In genomic region chr17:31320231-31320630, GRCh38 we compare ENCODE assay signal across 15 cellular contexts. TPM values are rescaled to one million over a fixed set of nuclear protein-coding genes. Genes with fewer than 3 reads are reported as not detected.
DNase-seq lines count a peak whose midpoint lies in the region; ATAC-seq and TF ChIP-seq lines count a peak whose summit lies in the region.
"Had no signal": no experiment of that assay in that cellular context is flagged by ENCODE, and none has a peak within 500 bp of the region (broad histone marks: within the 10 kb centered on the region; RNA-seq: fewer than 3 reads in every experiment).

No MANE protein-coding gene starts in this region.

- no peaks in the 10 kb centered on the region for H3K9me3 ChIP-seq in transverse colon
- H3K9me3 ChIP-seq: mucosa of descending colon had no signal

- peak overlapping the region; percentile 76 for H3K4me3 Mint-ChIP-seq in activated naive CD4-positive, alpha-beta T cell treated with anti-CD3 and anti-CD28 coated beads for 36 hours
- peak overlapping the region; percentile 84 for H3K4me3 Mint-ChIP-seq in activated B cell treated with CpG ODN at 0.5 μM for 24 hours
- peak overlapping the region; percentile 80 to 93 (median 85) for H3K4me3 Mint-ChIP-seq in immature natural killer cell

- TF ChIP-seq EP300 in transverse colon (IDR thresholded peaks at IDR 0.05; ENCODE audit: low read depth): no peak

- 51% methylated on average over 2 of the region's 2 CpGs for WGBS in transverse colon (ENCODE audit: low coverage in 1 of 2), 2 donors

- H3K36me3 Mint-ChIP-seq in activated naive CD4-positive, alpha-beta T cell treated with anti-CD3 and anti-CD28 coated beads for 36 hours (ENCODE audit: low read depth): peaks cover 11% of the 10 kb centered on the region
- H3K36me3 Mint-ChIP-seq in activated B cell treated with CpG ODN at 0.5 μM for 24 hours (ENCODE audit: low read depth) (peaks cover 25% of the 10 kb centered on the region), immature natural killer cell (peaks cover 4% of the 10 kb centered on the region in 3 donors)

- no peak for DNase-seq in activated naive CD4-positive, alpha-beta T cell treated with anti-CD3 and anti-CD28 coated beads for 36 hours
- DNase-seq in activated naive CD4-positive, alpha-beta T cell treated with Interleukin-2 at 50 U/mL for 16 hours: no peak
- DNase-seq in activated B cell treated with CpG ODN at 0.5 μM for 24 hours (no peak), immature natural killer cell (no peak), transverse colon (no peak), NCI-H2171 treated with DMSO at 0.1 percent for 48 hours (lab: John Stamatoyannopoulos, UW) (no peak), SW 1271 (lab: John Stamatoyannopoulos, UW) (no peak), NCI-H187 treated with DMSO at 0.1 percent for 48 hours (lab: John Stamatoyannopoulos, UW) (no peak)
- DNase-seq: activated CD4-positive, alpha-beta T cell treated with anti-CD3 and anti-CD28 coated beads, Interleukin-2, amount 50 U/mL, for 4 hours; glutamatergic neuron; mucosa of descending colon; NCI-H1417 treated with DMSO at 0.1 percent for 48 hours; stimulated activated CD4-positive, alpha-beta T cell treated with anti-CD3 and anti-CD28 coated beads, Interleukin-2, amount 100 ng/mL, for 24 hours had no signal

- peak overlapping the region in 2 of 4 donors; percentile 9 to 30 for H3K4me3 ChIP-seq in transverse colon
- H3K4me3 ChIP-seq: mucosa of descending colon had no signal

- H3K27ac ChIP-seq in transverse colon: peak overlapping the region; percentile 47 to 78 (median 71)

- peaks cover 0 to 11% (median 0%) of the 10 kb centered on the region in 4 donors for H3K4me1 ChIP-seq in transverse colon

- peaks cover 37% of the 10 kb centered on the region for H3K4me1 Mint-ChIP-seq in activated naive CD4-positive, alpha-beta T cell treated with anti-CD3 and anti-CD28 coated beads for 36 hours (ENCODE audit: low read depth)
- peaks cover 52% of the 10 kb centered on the region for H3K4me1 Mint-ChIP-seq in activated B cell treated with CpG ODN at 0.5 μM for 24 hours
- H3K4me1 Mint-ChIP-seq in immature natural killer cell: peaks cover 50 to 66% of the 10 kb centered on the region in 2 donors

- no peaks in the 10 kb centered on the region for H3K27me3 Mint-ChIP-seq in activated naive CD4-positive, alpha-beta T cell treated with anti-CD3 and anti-CD28 coated beads for 36 hours (ENCODE audit: low read depth)
- H3K27me3 Mint-ChIP-seq in activated B cell treated with CpG ODN at 0.5 μM for 24 hours (no peaks in the 10 kb centered on the region), immature natural killer cell (ENCODE audit: low read depth in 3 of 3) (peaks cover 8 to 9% (median 9%) of the 10 kb centered on the region in 3 donors)

- H3K27ac Mint-ChIP-seq in activated naive CD4-positive, alpha-beta T cell treated with anti-CD3 and anti-CD28 coated beads for 36 hours: peak overlapping the region; percentile 96
- peak overlapping the region; percentile 96 for H3K27ac Mint-ChIP-seq in activated B cell treated with CpG ODN at 0.5 μM for 24 hours
- peak overlapping the region; percentile 93 to 98 (median 98) for H3K27ac Mint-ChIP-seq in immature natural killer cell

- TF ChIP-seq CTCF in activated B cell treated with CpG ODN at 0.5 μM for 24 hours (IDR thresholded peaks at IDR 0.05) (no peak), transverse colon (IDR thresholded peaks at IDR 0.05) (no peak)

- POLR2A ChIA-PET in activated B cell treated with CpG ODN at 0.5 μM for 24 hours (lab: Charles Lee): interaction anchor here (0.6 to 7.5 kb wide), 9 partner anchors 13 to 1231 kb away, joined by 3 to 247 read pairs (median 3); no protein-coding TSS in a partner anchor

- CTCF ChIA-PET in activated naive CD4-positive, alpha-beta T cell treated with anti-CD3 and anti-CD28 coated beads for 36 hours (lab: Charles Lee): interaction anchor here (0.6 to 1.2 kb wide), 5 partner anchors 10 to 104 kb away, joined by 3 to 8 read pairs (median 4); no protein-coding TSS in a partner anchor
- CTCF ChIA-PET in activated B cell treated with CpG ODN at 0.5 μM for 24 hours (lab: Charles Lee): interaction anchor here (0.8 to 2.3 kb wide), 4 partner anchors 53 to 117 kb away, joined by 3 to 10 read pairs (median 4); no protein-coding TSS in a partner anchor

- no peaks in the 10 kb centered on the region for H3K9me3 Mint-ChIP-seq in activated naive CD4-positive, alpha-beta T cell treated with anti-CD3 and anti-CD28 coated beads for 36 hours
- H3K9me3 Mint-ChIP-seq in activated B cell treated with CpG ODN at 0.5 μM for 24 hours (no peaks in the 10 kb centered on the region), immature natural killer cell (no peaks in the 10 kb centered on the region)

- peaks cover 0 to under 1% (median 0%) of the 10 kb centered on the region in 4 donors for H3K36me3 ChIP-seq in transverse colon

- intact Hi-C loops in activated naive CD4-positive, alpha-beta T cell treated with anti-CD3 and anti-CD28 coated beads for 36 hours (cut with micrococcal nuclease): loop anchor here (2.0 to 10.0 kb wide), 5 partner anchors 53 to 1205 kb away; partner anchors contain the start of genes NF1 and NSRP1
- intact Hi-C loops in activated B cell treated with CpG ODN at 0.5 μM for 24 hours (cut with micrococcal nuclease): loop anchor here (10.0 kb wide), 1 partner anchor 55 kb away; no protein-coding TSS in a partner anchor
- intact Hi-C loops in transverse colon (cut with DNase I; ENCODE audit: low total_unique reads): no loop called here

- H3K27me3 ChIP-seq in transverse colon: no peaks in the 10 kb centered on the region

- in situ Hi-C loops in transverse colon (cut with MboI; ENCODE audit: low pct_ligation_motif_present in 1 of 4, low pct_unique_long_range_greater_than_20kb in 1 of 4, low sequenced_read_pairs in 3 of 4): no loop called here

- TF ChIP-seq POLR2A in transverse colon (IDR thresholded peaks at IDR 0.05): no peak

- ATAC-seq in activated B cell treated with CpG ODN at 0.5 μM for 24 hours (ENCODE audit: low read depth): no peak

RNA-seq across cellular contexts. Expression of gene EVI2A, which starts 1.2 kb away (rescaled TPM):
- total RNA-seq in activated naive CD4-positive, alpha-beta T cell treated with anti-CD3 and anti-CD28 coated beads for 36 hours: 10 to 100 TPM; 22.0 to 22.5 TPM
- total RNA-seq in activated B cell treated with CpG ODN at 0.5 μM for 24 hours (46.6 and 52.5 TPM in 2 replicates), transverse colon (1 to 10 TPM in 3 of 4 donors, not detected in 1; 3.7 to 9.4 (median 7.5) TPM)
- 10 to 100 TPM; 38.2 to 57.0 (median 45.0) TPM for polyA plus RNA-seq in immature natural killer cell

RNA-seq across cellular contexts. Expression of gene EVI2B, which starts 6.4 kb away (rescaled TPM):
- 10 to 100 TPM in 1 of 2 experiments, 1 to 10 TPM in 1; 9.9 to 11.4 TPM for total RNA-seq in activated naive CD4-positive, alpha-beta T cell treated with anti-CD3 and anti-CD28 coated beads for 36 hours
- 104 and 111 TPM in 2 replicates for total RNA-seq in activated B cell treated with CpG ODN at 0.5 μM for 24 hours
- polyA plus RNA-seq in immature natural killer cell: 10 to 100 TPM; 43.4 to 78.4 (median 66.4) TPM
- total RNA-seq in transverse colon: 10 to 100 TPM in 1 of 4 donors, 1 to 10 TPM in 3; 1.4 to 21.0 (median 5.6) TPM

RNA-seq across cellular contexts. Expression of gene OMG, which starts 23.2 kb away (rescaled TPM):
- total RNA-seq in activated naive CD4-positive, alpha-beta T cell treated with anti-CD3 and anti-CD28 coated beads for 36 hours: under 1 TPM in 1 of 2 experiments, not detected in 1; 0.10 TPM
- total RNA-seq in activated B cell treated with CpG ODN at 0.5 μM for 24 hours (0.16 and 0.17 TPM in 2 replicates), transverse colon (not detected)
- polyA plus RNA-seq in immature natural killer cell: under 1 TPM in 2 of 3 donors, not detected in 1; 0.28 to 0.40 TPM
- total RNA-seq: GM23248, RPMI7951 had no signal
